9 cellular contexts compared by ENCODE assay signal in the genomic region with DNA sequence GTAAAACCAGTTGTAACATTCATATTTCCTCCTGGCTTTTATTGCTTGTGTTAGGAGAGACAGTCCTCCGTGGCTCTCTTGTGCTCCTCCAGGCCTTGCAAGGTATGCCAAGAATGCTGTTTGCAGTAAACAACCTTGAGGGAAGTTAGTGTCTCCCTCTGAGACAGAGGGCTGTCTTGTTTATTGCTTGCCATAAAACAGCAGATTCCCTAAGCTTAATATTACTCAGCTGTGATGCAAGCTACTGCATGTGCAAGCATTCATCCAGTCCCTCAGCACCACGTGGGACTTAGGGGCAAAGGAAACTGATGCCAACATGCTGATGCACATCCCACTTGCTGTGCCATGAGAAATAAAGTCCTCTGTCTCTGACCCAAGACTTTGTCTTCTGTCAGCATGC. TPM values are rescaled to one million over a fixed set of nuclear protein-coding genes. Genes with fewer than 3 reads are reported as not detected.
A peak's percentile ranks its signal among the peaks of the same experiment; 100 is the strongest.
DNase-seq lines count a peak whose midpoint lies in the region; ATAC-seq and TF ChIP-seq lines count a peak whose summit lies in the region.
"Had no signal": no experiment of that assay in that cellular context is flagged by ENCODE, and none has a peak within 500 bp of the region (broad histone marks: within the 10 kb centered on the region; RNA-seq: fewer than 3 reads in every experiment).

No MANE protein-coding gene starts in this region.

- peaks cover 12 to 55% (median 31%) of the 10 kb centered on the region in 4 donors for H3K4me1 ChIP-seq in stomach
- H3K4me1 ChIP-seq in ovary (ENCODE audit: insufficient read depth) = peaks cover 9% of the 10 kb centered on the region

- no peak for TF ChIP-seq POLR2A in stomach (IDR thresholded peaks at IDR 0.05)
- no peak for TF ChIP-seq POLR2A in ovary (IDR thresholded peaks at IDR 0.05)

- intact Hi-C loops in stomach (cut with DNase I; ENCODE audit: low total_unique reads) = loop anchor here (10.0 kb wide), 2 partner anchors 159 to 439 kb away; no protein-coding TSS in a partner anchor
- intact Hi-C loops in activated CD4-positive, alpha-beta memory T cell treated with anti-CD3 and anti-CD28 coated beads for 36 hours (cut with micrococcal nuclease) = no loop called here
- intact Hi-C loops in ovary (cut with DNase I) = loop anchor here in 3 of 4 donors (10.0 kb wide), 2 partner anchors 159 to 439 kb away; no protein-coding TSS in a partner anchor

- DNase-seq in HFF-Myc (ENCODE audit: extremely low read depth, low read depth) (peak; percentile 75), brain microvascular endothelial cell (peak; percentile 26), iris pigment epithelial cell (ENCODE audit: low read depth) (peak; percentile 96), stomach (no peak), ovary (no peak)
- DNase-seq in activated CD4-positive, alpha-beta memory T cell treated with anti-CD3 and anti-CD28 coated beads for 36 hours = no peak
- no peak for DNase-seq in stimulated activated CD4-positive, alpha-beta T cell treated with anti-CD3 and anti-CD28 coated beads, Interleukin-4, amount 100 ng/mL, for 1 hour

- H3K27me3 Mint-ChIP-seq in activated CD4-positive, alpha-beta memory T cell treated with anti-CD3 and anti-CD28 coated beads for 36 hours = no peaks in the 10 kb centered on the region

- WGBS in stomach, 5 donors = 21 to 34% (median 27%) methylated on average over 2 of the region's 2 CpGs
- WGBS in ovary, 3 donors = 4 to 10% (median 4%) methylated on average over 2 of the region's 2 CpGs

- no peak for TF ChIP-seq EP300 in stomach (IDR thresholded peaks at IDR 0.05)
- TF ChIP-seq EP300 in ovary (IDR thresholded peaks at IDR 0.05) = no peak

- H3K36me3 ChIP-seq in brain microvascular endothelial cell (replicated peaks) (no peaks in the 10 kb centered on the region), stomach (no peaks in the 10 kb centered on the region), ovary (no peaks in the 10 kb centered on the region)

- H3K36me3 Mint-ChIP-seq in activated CD4-positive, alpha-beta memory T cell treated with anti-CD3 and anti-CD28 coated beads for 36 hours = no peaks in the 10 kb centered on the region

- H3K4me1 Mint-ChIP-seq in activated CD4-positive, alpha-beta memory T cell treated with anti-CD3 and anti-CD28 coated beads for 36 hours (ENCODE audit: low read depth) = no peaks in the 10 kb centered on the region

- POLR2A ChIA-PET in activated CD4-positive, alpha-beta memory T cell treated with anti-CD3 and anti-CD28 coated beads for 36 hours (lab: Charles Lee) = no interaction called here

- H3K27ac ChIP-seq in brain microvascular endothelial cell (no peak overlapping the region), stomach (peak overlapping the region in 4 of 5 donors; percentile 43 to 56 (median 44)), ovary (no peak overlapping the region)

- H3K4me3 ChIP-seq in HFF-Myc (replicated peaks; ENCODE audit: low read depth, low read length) (no peak overlapping the region), brain microvascular endothelial cell (ENCODE audit: low read depth, low read length) (no peak overlapping the region), stomach (no peak overlapping the region), ovary (no peak overlapping the region)

- H3K27me3 ChIP-seq in brain microvascular endothelial cell (replicated peaks) (no peaks in the 10 kb centered on the region), stomach (no peaks in the 10 kb centered on the region), ovary (no peaks in the 10 kb centered on the region)

- ATAC-seq in GM21737 (IDR thresholded peaks at IDR 0.05; ENCODE audit: unreplicated experiment) = no peak

- no peak overlapping the region for H3K4me3 Mint-ChIP-seq in activated CD4-positive, alpha-beta memory T cell treated with anti-CD3 and anti-CD28 coated beads for 36 hours

- H3K9me3 Mint-ChIP-seq in activated CD4-positive, alpha-beta memory T cell treated with anti-CD3 and anti-CD28 coated beads for 36 hours = no peaks in the 10 kb centered on the region

- H3K27ac Mint-ChIP-seq in activated CD4-positive, alpha-beta memory T cell treated with anti-CD3 and anti-CD28 coated beads for 36 hours = no peak overlapping the region

- in situ Hi-C loops in brain microvascular endothelial cell (cut with HindIII; ENCODE audit: low pct_ligation_motif_present, low sequenced_read_pairs) = no loop called here

- CTCF ChIA-PET in activated CD4-positive, alpha-beta memory T cell treated with anti-CD3 and anti-CD28 coated beads for 36 hours (lab: Charles Lee) = interaction anchor here (1.4 to 8.1 kb wide), 5 partner anchors 12 to 172 kb away, joined by 3 to 321 read pairs (median 26); partner anchors contain the start of genes SAMD15, TMED8 and ZDHHC22

- TF ChIP-seq CTCF in HFF-Myc (IDR thresholded peaks at IDR 0.05; ENCODE audit: low read depth, low read length, missing control alignments) (no peak), brain microvascular endothelial cell (IDR thresholded peaks at IDR 0.05; ENCODE audit: low read depth, low read length, missing control alignments) (no peak), stomach (IDR thresholded peaks at IDR 0.05) (no peak), ovary (IDR thresholded peaks at IDR 0.05) (no peak)

- H3K9me3 ChIP-seq in stomach (no peaks in the 10 kb centered on the region), ovary (no peaks in the 10 kb centered on the region)

RNA-seq across cellular contexts. Expression of gene POMT2, which starts 6.6 kb away (rescaled TPM):
- total RNA-seq in stomach (10 to 100 TPM in 4 of 5 donors, 1 to 10 TPM in 1; 8.3 to 33.8 (median 17.9) TPM), ovary (10 to 100 TPM; 10.8 to 31.7 (median 16.1) TPM)
- polyA plus RNA-seq in stomach (10 to 100 TPM in 1 of 3 donors, 1 to 10 TPM in 2; 7.3 to 12.1 (median 8.3) TPM), ovary (10 to 100 TPM in 1 of 2 donors, 1 to 10 TPM in 1; 6.7 to 35.3 TPM)
- 10 to 100 TPM; 12.9 to 13.1 TPM for total RNA-seq in activated CD4-positive, alpha-beta memory T cell treated with anti-CD3 and anti-CD28 coated beads for 36 hours

RNA-seq across cellular contexts. Expression of gene GSTZ1, which starts 6.8 kb away (rescaled TPM):
- total RNA-seq in stomach (10 to 100 TPM in 3 of 5 donors, 1 to 10 TPM in 2; 5.8 to 30.9 (median 10.7) TPM), ovary (10 to 100 TPM in 4 of 7 donors, 1 to 10 TPM in 3; 4.7 to 13.0 (median 10.5) TPM)
- polyA plus RNA-seq in stomach (10 to 100 TPM; 25.2 to 39.2 (median 28.6) TPM), ovary (10 to 100 TPM; 13.2 to 13.4 TPM)
- total RNA-seq in activated CD4-positive, alpha-beta memory T cell treated with anti-CD3 and anti-CD28 coated beads for 36 hours = 10 to 100 TPM; 23.1 to 24.4 TPM

RNA-seq across cellular contexts. Expression of gene NGB, which starts 43.0 kb away (rescaled TPM):
- 10 to 100 TPM in 1 of 5 donors, 1 to 10 TPM in 2, under 1 TPM in 1, not detected in 1; 0.18 to 47.2 (median 5.6) TPM for total RNA-seq in stomach
- under 1 TPM in 1 of 3 donors, not detected in 2; 0.53 TPM for polyA plus RNA-seq in stomach
- not detected for total RNA-seq in activated CD4-positive, alpha-beta memory T cell treated with anti-CD3 and anti-CD28 coated beads for 36 hours
- total RNA-seq in ovary = under 1 TPM in 1 of 7 donors, not detected in 6; 0.11 TPM
- under 1 TPM in 1 of 2 donors, not detected in 1; 0.04 TPM for polyA plus RNA-seq in ovary
- total RNA-seq: T-helper 1 cell treated with Interleukin-12 subunit alpha and Interleukin-12 subunit beta and Interleukin-4 antibody, amounts not matched to agents 30 ng/mL and 1 ng/mL, for 36 hours had no signal

Comparison
In these comparisons a context has a peak if more than half of its experiments do, and no peak if none do; other contexts are left out.
1. DNase-seq: peak in HFF-Myc (single experiment), brain microvascular endothelial cell (single experiment) and iris pigment epithelial cell (single experiment); none in stomach (single experiment), activated CD4-positive, alpha-beta memory T cell treated with anti-CD3 and anti-CD28 coated beads for 36 hours (single experiment), stimulated activated CD4-positive, alpha-beta T cell treated with anti-CD3 and anti-CD28 coated beads, Interleukin-4, amount 100 ng/mL, for 1 hour (single experiment) and ovary (0 of 5).
2. H3K27ac ChIP-seq: peak in stomach (4 of 5); none in brain microvascular endothelial cell (single experiment) and ovary (0 of 2).